Comparison of ENCODE assay signal across 6 cellular contexts in the genomic region with DNA sequence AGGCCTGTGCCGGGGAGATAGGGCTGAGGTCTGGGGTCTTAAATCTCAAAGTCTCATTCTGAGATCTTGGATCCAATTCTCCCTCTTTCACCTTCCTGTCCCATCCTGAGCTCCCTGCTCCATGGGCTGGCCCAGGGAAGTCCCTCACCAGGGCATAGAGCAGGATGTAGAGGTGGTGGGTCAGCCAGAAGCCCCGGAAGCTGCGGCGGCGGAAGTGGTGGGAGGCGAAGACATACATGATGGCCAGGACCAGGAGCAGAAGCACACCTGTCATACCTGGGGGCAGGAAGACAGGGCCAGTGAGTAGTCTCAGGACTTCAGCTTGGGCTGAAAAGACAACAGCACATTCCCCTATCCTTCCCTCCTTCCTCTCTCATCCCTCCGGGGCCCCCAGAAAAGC. TPM values are rescaled to one million over a fixed set of nuclear protein-coding genes. Genes with fewer than 3 reads are reported as not detected.
"Had no signal": no experiment of that assay in that cellular context is flagged by ENCODE, and none has a peak within 500 bp of the region (broad histone marks: within the 10 kb centered on the region; RNA-seq: fewer than 3 reads in every experiment).

No MANE protein-coding gene starts in this region.

- H3K4me3 ChIP-seq: GM23338 had no signal

- DNase-seq: H9, HCEC 1CT, IMR-90 had no signal

RNA-seq across cellular contexts. Expression of gene DUOX2, which starts 16.5 kb away (rescaled TPM):
- total RNA-seq: GM23338, H1, IMR-90 had no signal
- polyA plus RNA-seq: GM23338, IMR-90 had no signal

RNA-seq across cellular contexts. Expression of gene DUOXA2, which starts 16.7 kb away (rescaled TPM):
- total RNA-seq: GM23338, H1, H9, HT-29, IMR-90 had no signal
- polyA plus RNA-seq: GM23338, IMR-90 had no signal

RNA-seq across cellular contexts. Expression of gene DUOXA1, which starts 32.2 kb away (rescaled TPM):
- total RNA-seq: GM23338, H1, IMR-90 had no signal
- polyA plus RNA-seq: GM23338 had no signal

RNA-seq across cellular contexts. Expression of gene DUOX1, which starts 32.3 kb away (rescaled TPM):
- total RNA-seq: IMR-90 had no signal
- polyA plus RNA-seq: IMR-90 had no signal
